Comparison of ENCODE assay signal across 8 cellular contexts in the genomic region with DNA sequence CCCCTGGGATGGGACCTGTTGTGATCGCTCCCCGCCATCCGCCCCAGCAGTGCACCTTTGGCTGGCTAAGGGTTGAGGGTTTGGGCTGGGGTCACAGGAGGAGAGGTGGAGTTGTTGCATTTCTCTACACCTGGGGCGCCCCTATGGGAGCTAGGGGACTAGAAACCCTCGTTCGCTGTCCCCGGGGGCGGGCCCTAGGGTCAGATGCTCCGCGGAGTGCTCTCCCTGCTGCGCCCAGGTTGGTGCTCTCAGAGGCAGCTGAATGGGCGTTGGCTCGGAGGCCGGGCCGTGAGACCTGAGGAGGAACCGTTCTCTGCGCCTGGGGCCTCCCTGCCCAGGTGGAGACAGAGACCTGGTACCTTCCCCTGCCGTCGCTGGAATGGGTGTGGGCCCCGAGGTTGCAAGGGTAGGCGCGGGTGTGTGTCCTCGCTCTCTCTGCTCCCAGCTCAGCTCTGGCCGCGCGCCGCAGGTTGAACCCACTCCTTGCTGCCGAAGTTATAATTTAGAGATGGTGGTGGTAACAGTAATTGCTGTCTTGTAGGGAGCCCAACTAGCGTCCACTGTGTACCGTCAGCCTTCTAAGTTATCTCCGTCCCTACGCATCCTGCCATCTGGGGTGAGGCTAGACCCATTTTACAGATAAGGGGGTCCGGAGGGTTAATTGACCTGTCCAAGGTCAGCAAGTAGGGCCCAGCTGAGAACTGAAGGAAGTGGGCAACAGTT. TPM values are rescaled to one million over a fixed set of nuclear protein-coding genes. Genes with fewer than 3 reads are reported as not detected.
DNase-seq lines count a peak whose midpoint lies in the region; ATAC-seq and TF ChIP-seq lines count a peak whose summit lies in the region.

No MANE protein-coding gene starts in this region.

- peaks cover 3% of the 10 kb centered on the region for H3K36me3 Mint-ChIP-seq in CD4-positive, CD25-positive, alpha-beta regulatory T cell
- H3K36me3 Mint-ChIP-seq in T-helper 1 cell treated with Interleukin-12 subunit alpha and Interleukin-12 subunit beta and Interleukin-4 antibody, amounts not matched to agents 30 μg/mL and 1 μg/mL, for 36 hours (ENCODE audit: low read depth) = no peaks in the 10 kb centered on the region

- H3K27me3 Mint-ChIP-seq in CD4-positive, CD25-positive, alpha-beta regulatory T cell = peaks cover 4% of the 10 kb centered on the region
- no peaks in the 10 kb centered on the region for H3K27me3 Mint-ChIP-seq in T-helper 1 cell treated with Interleukin-12 subunit alpha and Interleukin-12 subunit beta and Interleukin-4 antibody, amounts not matched to agents 30 μg/mL and 1 μg/mL, for 36 hours (ENCODE audit: low read depth)
- H3K27me3 Mint-ChIP-seq in stimulated activated naive CD8-positive, alpha-beta T cell treated with anti-CD3 and anti-CD28 coated beads, Interleukin-15, amount 100 ng/mL, for 72 hours = no peaks in the 10 kb centered on the region

- H3K36me3 ChIP-seq in CD4-positive, CD25-positive, alpha-beta regulatory T cell (ENCODE audit: control insufficient read depth, insufficient read depth, low read length) = no peaks in the 10 kb centered on the region
- no peaks in the 10 kb centered on the region; the same call in 1 of the 2 replicates for H3K36me3 ChIP-seq in H7 (replicated peaks; ENCODE audit: control insufficient read depth, insufficient read depth, low read length)
- no peaks in the 10 kb centered on the region for H3K36me3 ChIP-seq in lung (ENCODE audit: control insufficient read depth in 2 of 2, insufficient read depth in 2 of 2, low read length in 2 of 2)

- H3K9me3 ChIP-seq in CD4-positive, CD25-positive, alpha-beta regulatory T cell (ENCODE audit: control insufficient read depth in 2 of 2, low read length in 2 of 2) = no peaks in the 10 kb centered on the region
- H3K9me3 ChIP-seq in lung (ENCODE audit: control insufficient read depth in 2 of 2, insufficient read depth in 1 of 2, low read length in 1 of 2) = no peaks in the 10 kb centered on the region

- peaks cover 8 to 47% (median 34%) of the 10 kb centered on the region in 4 donors for H3K4me1 Mint-ChIP-seq in CD4-positive, CD25-positive, alpha-beta regulatory T cell
- H3K4me1 Mint-ChIP-seq in T-helper 1 cell treated with Interleukin-12 subunit alpha and Interleukin-12 subunit beta and Interleukin-4 antibody, amounts not matched to agents 30 μg/mL and 1 μg/mL, for 36 hours (ENCODE audit: low read depth) = peaks cover 34% of the 10 kb centered on the region
- peaks cover 50% of the 10 kb centered on the region for H3K4me1 Mint-ChIP-seq in stimulated activated naive CD8-positive, alpha-beta T cell treated with anti-CD3 and anti-CD28 coated beads, Interleukin-15, amount 100 ng/mL, for 72 hours

- H3K27me3 ChIP-seq in CD4-positive, CD25-positive, alpha-beta regulatory T cell (ENCODE audit: control insufficient read depth, insufficient read depth, low read length) = no peaks in the 10 kb centered on the region
- no peaks in the 10 kb centered on the region for H3K27me3 ChIP-seq in H7 (ENCODE audit: control insufficient read depth, insufficient read depth, low read length)
- H3K27me3 ChIP-seq in lung (ENCODE audit: control insufficient read depth, insufficient read depth) = no peaks in the 10 kb centered on the region

- no peak for TF ChIP-seq CTCF in lung (IDR thresholded peaks at IDR 0.05; ENCODE audit: control extremely low read depth, extremely low read depth)

- ATAC-seq in CD4-positive, CD25-positive, alpha-beta regulatory T cell (ENCODE audit: low read depth in 2 of 2) = peak; percentile 13 to 19
- ATAC-seq in lung (ENCODE audit: insufficient read depth, low FRiP score) = peak; percentile 20
- peak; percentile 55 for ATAC-seq in stimulated activated naive CD8-positive, alpha-beta T cell treated with anti-CD3 and anti-CD28 coated beads, Interleukin-15, amount 100 ng/mL, for 72 hours
- no peak for ATAC-seq in HG02840 (IDR thresholded peaks at IDR 0.05; ENCODE audit: low FRiP score, unreplicated experiment)

- peak overlapping the region; percentile 70 to 96 (median 90) for H3K4me3 Mint-ChIP-seq in CD4-positive, CD25-positive, alpha-beta regulatory T cell
- peak overlapping the region; percentile 82 for H3K4me3 Mint-ChIP-seq in T-helper 1 cell treated with Interleukin-12 subunit alpha and Interleukin-12 subunit beta and Interleukin-4 antibody, amounts not matched to agents 30 μg/mL and 1 μg/mL, for 36 hours
- H3K4me3 Mint-ChIP-seq in stimulated activated naive CD8-positive, alpha-beta T cell treated with anti-CD3 and anti-CD28 coated beads, Interleukin-15, amount 100 ng/mL, for 72 hours = peak overlapping the region; percentile 81 to 88

- peak overlapping the region; percentile 92 to 94 (median 93) for H3K27ac Mint-ChIP-seq in CD4-positive, CD25-positive, alpha-beta regulatory T cell
- peak overlapping the region; percentile 58 for H3K27ac Mint-ChIP-seq in T-helper 1 cell treated with Interleukin-12 subunit alpha and Interleukin-12 subunit beta and Interleukin-4 antibody, amounts not matched to agents 30 μg/mL and 1 μg/mL, for 36 hours
- peak overlapping the region; percentile 78 to 79 for H3K27ac Mint-ChIP-seq in stimulated activated naive CD8-positive, alpha-beta T cell treated with anti-CD3 and anti-CD28 coated beads, Interleukin-15, amount 100 ng/mL, for 72 hours

- peak overlapping the region; percentile 52 for H3K27ac ChIP-seq in CD4-positive, CD25-positive, alpha-beta regulatory T cell (ENCODE audit: insufficient read depth, low read length, poor library complexity, severe bottlenecking)
- peak overlapping the region; percentile 47 to 78 for H3K27ac ChIP-seq in lung (ENCODE audit: low read depth in 1 of 2, low read length in 1 of 2)

- DNase-seq in CD4-positive, CD25-positive, alpha-beta regulatory T cell = peak; percentile 12 to 72 (median 32)
- DNase-seq in H7 (peak; percentile 82), lung (ENCODE audit: low spot score) (peak; percentile 41), cerebellar cortex (ENCODE audit: low spot score) (no peak)
- peak; percentile 22 for DNase-seq in central memory CD4-positive, alpha-beta T cell
- DNase-seq in stimulated activated naive CD8-positive, alpha-beta T cell treated with anti-CD3 and anti-CD28 coated beads, Interleukin-15, amount 100 ng/mL, for 72 hours = peak; percentile 53 to 55

- H3K4me3 ChIP-seq in CD4-positive, CD25-positive, alpha-beta regulatory T cell (ENCODE audit: low read depth, low read length) = peak overlapping the region; percentile 78
- peak overlapping the region; percentile 98 for H3K4me3 ChIP-seq in H7 (ENCODE audit: insufficient read depth, low read depth, low read length)
- H3K4me3 ChIP-seq in lung = peak overlapping the region; percentile 88

- 10 to 15% methylated on average over 32 to 33 of the region's 33 CpGs for WGBS in lung, 2 donors

- H3K4me1 ChIP-seq in CD4-positive, CD25-positive, alpha-beta regulatory T cell (ENCODE audit: control insufficient read depth, insufficient read depth, low read length, poor library complexity, severe bottlenecking) = peaks cover 35% of the 10 kb centered on the region
- H3K4me1 ChIP-seq in lung (ENCODE audit: control insufficient read depth in 2 of 2, insufficient read depth in 2 of 2, low read length in 2 of 2) = peaks cover 0 to 18% of the 10 kb centered on the region in 2 donors

- no peaks in the 10 kb centered on the region for H3K9me3 Mint-ChIP-seq in CD4-positive, CD25-positive, alpha-beta regulatory T cell
- H3K9me3 Mint-ChIP-seq in T-helper 1 cell treated with Interleukin-12 subunit alpha and Interleukin-12 subunit beta and Interleukin-4 antibody, amounts not matched to agents 30 μg/mL and 1 μg/mL, for 36 hours = no peaks in the 10 kb centered on the region
- H3K9me3 Mint-ChIP-seq in stimulated activated naive CD8-positive, alpha-beta T cell treated with anti-CD3 and anti-CD28 coated beads, Interleukin-15, amount 100 ng/mL, for 72 hours = no peaks in the 10 kb centered on the region

RNA-seq across cellular contexts. Expression of gene FLNB, which starts 1.0 kb away (rescaled TPM):
- total RNA-seq in CD4-positive, CD25-positive, alpha-beta regulatory T cell = 40.8 TPM
- polyA plus RNA-seq in CD4-positive, CD25-positive, alpha-beta regulatory T cell = 10 to 100 TPM in 2 of 4 donors, 1 to 10 TPM in 2; 8.9 to 14.9 (median 12.2) TPM
- 75.4 and 116 TPM in 2 replicates for total RNA-seq in H7 (2014; rRNA removed; shearing (Covaris generic))
- total RNA-seq in lung = 100 to 1,000 TPM; 115 to 122 TPM
- polyA plus RNA-seq in lung = 10 to 100 TPM; 32.4 to 72.2 TPM
